ENCODE assay signal across 23 cellular contexts in genomic region chr7:155843426-155844018, GRCh38. TPM values are rescaled to one million over a fixed set of nuclear protein-coding genes. Genes with fewer than 3 reads are reported as not detected.
DNase-seq lines count a peak whose midpoint lies in the region; ATAC-seq, FAIRE-seq and TF ChIP-seq lines count a peak whose summit lies in the region.
"Had no signal": no experiment of that assay in that cellular context is flagged by ENCODE, and none has a peak within 500 bp of the region (broad histone marks: within the 10 kb centered on the region; RNA-seq: fewer than 3 reads in every experiment).

No MANE protein-coding gene starts in this region.

- no peaks in the 10 kb centered on the region for H3K4me1 Mint-ChIP-seq in stimulated activated memory B cell treated with anti-CD40 and anti-IgM and Interleukin-4, amounts not matched to agents 10 μg/mL and 1 μg/mL and 100 μg/mL, for 72 hours
- H3K4me1 Mint-ChIP-seq: CD14-positive monocyte had no signal

- H3K36me3 Mint-ChIP-seq in stimulated activated memory B cell treated with anti-CD40 and anti-IgM and Interleukin-4, amounts not matched to agents 10 μg/mL and 1 μg/mL and 100 μg/mL, for 72 hours: no peaks in the 10 kb centered on the region
- H3K36me3 Mint-ChIP-seq: CD14-positive monocyte had no signal

- intact Hi-C loops in posterior vena cava (cut with DNase I): no loop called here

- H3K9me3 ChIP-seq in A549 (no peaks in the 10 kb centered on the region), Peyer's patch (no peaks in the 10 kb centered on the region)

- no peaks in the 10 kb centered on the region for H3K36me3 ChIP-seq in Peyer's patch

- TF ChIP-seq POLR2A in A549 (IDR thresholded peaks at IDR 0.05; ENCODE audit: low read length) (no peak), Peyer's patch (IDR thresholded peaks at IDR 0.05) (no peak)

- DNase-seq in A549 (ENCODE audit: low read depth in 1 of 2, low spot score in 1 of 2) (no peak), Peyer's patch (peak in 1 of 3 donors; percentile 44), left lobe of liver (ENCODE audit: low spot score) (no peak), posterior vena cava (ENCODE audit: low spot score) (peak; percentile 65), NCI-H2171 (lab: John Stamatoyannopoulos, UW) (no peak)
- DNase-seq: COR-L47, GOT3, HFFc6, KG1, NCI-H1092, NCI-H1694, NCI-H2107, NCI-H345, NCI-H526 treated with DMSO at 0.1 percent for 48 hours, Right ventricle myocardium superior had no signal

- ATAC-seq in A549: no peak; a peak in 2 of 6 replicates
- ATAC-seq in left lobe of liver: peak; percentile 80
- ATAC-seq in HG02870 (IDR thresholded peaks at IDR 0.05; ENCODE audit: unreplicated experiment): no peak
- no peak for ATAC-seq in GM21576 (IDR thresholded peaks at IDR 0.05; ENCODE audit: unreplicated experiment)
- ATAC-seq in stimulated activated memory B cell treated with anti-CD40 and anti-IgM and Interleukin-4, amounts not matched to agents 10 μg/mL and 1 μg/mL and 100 μg/mL, for 72 hours: no peak
- ATAC-seq: GM12878 had no signal

- TF ChIP-seq RAD21 in A549 (conservative IDR thresholded peaks at IDR 0.05 in 1 of 2, IDR thresholded peaks at IDR 0.05 in 1 of 2): no peak

- H3K27me3 ChIP-seq in Peyer's patch: no peaks in the 10 kb centered on the region

- no peaks in the 10 kb centered on the region for H3K9me3 Mint-ChIP-seq in stimulated activated memory B cell treated with anti-CD40 and anti-IgM and Interleukin-4, amounts not matched to agents 10 μg/mL and 1 μg/mL and 100 μg/mL, for 72 hours
- H3K9me3 Mint-ChIP-seq: CD14-positive monocyte had no signal

- H3K4me3 Mint-ChIP-seq in stimulated activated memory B cell treated with anti-CD40 and anti-IgM and Interleukin-4, amounts not matched to agents 10 μg/mL and 1 μg/mL and 100 μg/mL, for 72 hours: no peak overlapping the region
- H3K4me3 Mint-ChIP-seq: CD14-positive monocyte, HFFc6 had no signal

- 94% methylated on average over 19 of the region's 20 CpGs for WGBS in A549 (ENCODE audit: missing lambda C conversion rate)

- peaks cover 22% of the 10 kb centered on the region for H3K4me1 ChIP-seq in A549
- peaks cover 0 to 9% (median 0%) of the 10 kb centered on the region in 4 donors for H3K4me1 ChIP-seq in Peyer's patch

- H3K4me3 ChIP-seq in A549 (no peak overlapping the region), Peyer's patch (no peak overlapping the region)
- H3K4me3 ChIP-seq: GM12878 had no signal

- no peak for TF ChIP-seq EP300 in A549 (IDR thresholded peaks at IDR 0.05)

- H3K4me2 ChIP-seq in A549: peak overlapping the region; percentile 66

- POLR2A ChIA-PET in A549 (lab: Yijun Ruan, JAX): interaction anchor here (1.0 kb wide), 1 partner anchor 18 kb away, joined by 4 read pairs; no protein-coding TSS in a partner anchor

- CTCF ChIA-PET in A549 (lab: Yijun Ruan, JAX): interaction anchor here (0.8 to 1.9 kb wide), 3 partner anchors 13 to 74 kb away, joined by 3 to 12 read pairs (median 3); no protein-coding TSS in a partner anchor

- no peak for TF ChIP-seq CTCF in A549 (IDR thresholded peaks at IDR 0.05)
- no peak for TF ChIP-seq CTCF in Peyer's patch (IDR thresholded peaks at IDR 0.05)

- H3K27me3 Mint-ChIP-seq in stimulated activated memory B cell treated with anti-CD40 and anti-IgM and Interleukin-4, amounts not matched to agents 10 μg/mL and 1 μg/mL and 100 μg/mL, for 72 hours: peaks cover 12% of the 10 kb centered on the region

- H3K27ac ChIP-seq in A549: peak overlapping the region; percentile 81 to 88
- peak overlapping the region in 3 of 4 donors; percentile 32 to 46 (median 39) for H3K27ac ChIP-seq in Peyer's patch

- H3K27ac Mint-ChIP-seq in stimulated activated memory B cell treated with anti-CD40 and anti-IgM and Interleukin-4, amounts not matched to agents 10 μg/mL and 1 μg/mL and 100 μg/mL, for 72 hours: no peak overlapping the region
- H3K27ac Mint-ChIP-seq: CD14-positive monocyte, HFFc6 had no signal

- FAIRE-seq in A549 (lab: Jason Lieb, UNC): no peak
- FAIRE-seq: GM12878, GM18507 had no signal

TF ChIP-seq in A549, 52 proteins besides CTCF, POLR2A, EP300 and RAD21:
- no peak for TF ChIP-seq NR3C1 (IDR thresholded peaks at IDR 0.05)
- TF ChIP-seq USF2 (IDR thresholded peaks at IDR 0.05): no peak
- no peak for TF ChIP-seq MAX (IDR thresholded peaks at IDR 0.05)
- TF ChIP-seq EHF (CRISPR knock-in tag; IDR thresholded peaks at IDR 0.05): no peak
- no peak for TF ChIP-seq CBX8 (IDR thresholded peaks at IDR 0.05)
TF ChIP-seq in A549: peak in this region for 0.

RNA-seq across cellular contexts. Expression of gene SHH, which starts 31.3 kb away (rescaled TPM):
- 0.78 and 0.84 TPM in 2 replicates for polyA plus RNA-seq in A549 (2011; rRNA removed)
- polyA plus RNA-seq in A549 (2012; cell fraction: cytosol; rRNA removed): 0.41 and 0.52 TPM in 2 replicates
- polyA plus RNA-seq in A549 (2012; cell fraction: nucleus; rRNA removed): 0.49 and 0.78 TPM in 2 replicates
- 0.79 to 1.2 TPM (median 1.2 TPM) in 3 replicates for polyA plus RNA-seq in A549 (2017; fragmentation: RNase III; extraction: RNeasy Plus Mini Kit Qiagen cat#74134 plus additional on column Dnase treatment)
- polyA minus RNA-seq in A549 (2011; rRNA and poly(A)+ RNA removed): 0.50 and 1.6 TPM in 2 replicates
- 1 to 10 TPM in 3 of 4 donors, not detected in 1; 1.4 to 2.5 (median 2.1) TPM for total RNA-seq in Peyer's patch
- 17.1 TPM for total RNA-seq in left lobe of liver
- total RNA-seq in posterior vena cava: not detected
- total RNA-seq: A673, GM12878, HFFc6, M059J, Right ventricle myocardium superior had no signal
- polyA plus RNA-seq: CD14-positive monocyte, GM12878 had no signal
